In genomic region chr9:90071257-90071656, GRCh38 we compare ENCODE assay signal across 21 cellular contexts.
"Had no signal": no experiment of that assay in that cellular context is flagged by ENCODE, and none has a peak within 500 bp of the region (broad histone marks: within the 10 kb centered on the region; RNA-seq: fewer than 3 reads in every experiment).

No MANE protein-coding gene starts in this region.

- ATAC-seq: activated CD8-positive, alpha-beta T cell treated with anti-CD3 and anti-CD28 coated beads, Interleukin-2, amount 10 ng/mL, durations not matched to agents 7 days and 5 days had no signal

- DNase-seq: activated CD4-positive, alpha-beta T cell treated with anti-CD3 and anti-CD28 coated beads for 4 hours; activated CD4-positive, alpha-beta T cell treated with anti-CD3 and anti-CD28 coated beads, Interleukin-2, amount 50 U/mL, for 4 hours; activated CD8-positive, alpha-beta memory T cell treated with anti-CD3 and anti-CD28 coated beads, Interleukin-2, amount 50 U/mL, for 48 hours; activated CD8-positive, alpha-beta T cell treated with anti-CD3 and anti-CD28 coated beads, Interleukin-2, amount 10 ng/mL, durations not matched to agents 7 days and 5 days; activated naive CD4-positive, alpha-beta T cell treated with anti-CD3 and anti-CD28 coated beads, Interleukin-2, amount 50 U/mL, for 16 hours; activated naive CD8-positive, alpha-beta T cell treated with anti-CD3 and anti-CD28 coated beads, Interleukin-2, amount 10 ng/mL, durations not matched to agents 7 days and 5 days; activated T-cell treated with anti-CD3 and anti-CD28 coated beads, Interleukin-2, amount 50 U/mL, for 1 hour; adrenal gland; anterior cingulate cortex; cerebellar nuclear complex; NCI-H1105 treated with DMSO at 0.1 percent for 48 hours; NCI-H1436 treated with DMSO at 0.1 percent for 48 hours; NCI-H187 treated with DMSO at 0.1 percent for 48 hours; NCI-H345; NCI-H510A; Peyer's patch; Right ventricle myocardium superior; SJCRH30; SK-N-SH; T-helper 1 cell; WERI-Rb-1 had no signal
